ENCODE assay signal across 24 cellular contexts in the genomic region with DNA sequence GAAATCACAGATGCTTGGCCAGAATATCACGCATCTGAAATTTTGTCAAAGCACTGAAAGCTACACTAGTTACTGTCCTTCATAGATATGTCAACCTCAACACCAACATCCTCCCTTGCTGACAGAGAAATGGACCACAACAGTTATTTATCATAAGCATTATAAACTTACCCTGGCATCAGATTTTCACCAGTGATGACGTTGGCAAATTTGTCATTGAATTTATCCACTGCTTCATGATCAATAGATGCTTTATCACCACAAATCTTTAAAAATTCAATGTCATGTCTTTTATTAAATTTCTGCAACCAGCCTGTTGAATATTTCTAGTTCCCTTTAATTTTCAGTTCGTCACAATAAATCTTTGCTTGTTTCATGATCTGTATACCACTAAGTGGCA.
DNase-seq lines count a peak whose midpoint lies in the region; ATAC-seq, FAIRE-seq and TF ChIP-seq lines count a peak whose summit lies in the region.
"Had no signal": no experiment of that assay in that cellular context is flagged by ENCODE, and none has a peak within 500 bp of the region (broad histone marks: within the 10 kb centered on the region; RNA-seq: fewer than 3 reads in every experiment).

No MANE protein-coding gene starts in this region.

- H3K27ac ChIP-seq in HepG2 (ENCODE audit: extremely low read length, insufficient read depth, low read length), result no peak overlapping the region
- no peak overlapping the region for H3K27ac ChIP-seq in right lobe of liver
- no peak overlapping the region for H3K27ac ChIP-seq in PC-9
- no peak overlapping the region for H3K27ac ChIP-seq in osteoblast (ENCODE audit: low read depth, low read length)
- H3K27ac ChIP-seq in lower lobe of right lung, result no peak overlapping the region
- H3K27ac ChIP-seq: BLaER1 had no signal

- no peaks in the 10 kb centered on the region for H3K4me1 ChIP-seq in HepG2 (ENCODE audit: insufficient read depth, low read length)
- no peaks in the 10 kb centered on the region for H3K4me1 ChIP-seq in right lobe of liver
- H3K4me1 ChIP-seq in PC-9 (replicated peaks; ENCODE audit: insufficient read depth), result no peaks in the 10 kb centered on the region
- peaks cover 11% of the 10 kb centered on the region for H3K4me1 ChIP-seq in osteoblast (ENCODE audit: insufficient read depth, low read length)
- H3K4me1 ChIP-seq in lower lobe of right lung, result no peaks in the 10 kb centered on the region
- H3K4me1 ChIP-seq: BE2C had no signal

- H3K36me3 ChIP-seq in HepG2 (replicated peaks in 1 of 2; ENCODE audit: control insufficient read depth in 1 of 2, insufficient read depth in 2 of 2, low read length in 2 of 2) (no peaks in the 10 kb centered on the region), right lobe of liver (no peaks in the 10 kb centered on the region), PC-9 (ENCODE audit: low read depth) (no peaks in the 10 kb centered on the region), osteoblast (ENCODE audit: insufficient read depth, low read length) (no peaks in the 10 kb centered on the region), lower lobe of right lung (no peaks in the 10 kb centered on the region)
- H3K36me3 ChIP-seq: BE2C, BLaER1 had no signal

- H4K20me1 ChIP-seq in HepG2 (ENCODE audit: insufficient read depth, low read length), result no peaks in the 10 kb centered on the region
- H4K20me1 ChIP-seq in PC-9 (ENCODE audit: insufficient read depth), result no peaks in the 10 kb centered on the region
- H4K20me1 ChIP-seq in osteoblast (ENCODE audit: insufficient read depth, low read length), result no peaks in the 10 kb centered on the region
- H4K20me1 ChIP-seq: BLaER1 had no signal

- H3K79me2 ChIP-seq in HepG2 (ENCODE audit: insufficient read depth, low read length) (no peaks in the 10 kb centered on the region), PC-9 (ENCODE audit: low read depth) (no peaks in the 10 kb centered on the region), osteoblast (ENCODE audit: insufficient read depth, low read length) (no peaks in the 10 kb centered on the region)

- BruUV-seq in HepG2 (replicated peaks; lab: Mats Ljungman, UMichigan) (no TSS peak), PC-9 (replicated peaks; lab: Mats Ljungman, UMichigan) (no TSS peak)

- no peak for TF ChIP-seq RAD21 in HepG2 (CRISPR knock-in tag; IDR thresholded peaks at IDR 0.05)

- no peaks in the 10 kb centered on the region for H3F3A ChIP-seq in PC-9 (ENCODE audit: insufficient read depth, low read depth)

- no peak overlapping the region for H3K4me3 ChIP-seq in HepG2 (replicated peaks in 1 of 3; ENCODE audit: insufficient read depth in 1 of 3, low read depth in 2 of 3, low read length in 3 of 3)
- H3K4me3 ChIP-seq in right lobe of liver, result no peak overlapping the region
- H3K4me3 ChIP-seq in PC-9, result no peak overlapping the region
- H3K4me3 ChIP-seq in osteoblast (ENCODE audit: insufficient read depth, low read length), result no peak overlapping the region
- H3K4me3 ChIP-seq in lower lobe of right lung, result no peak overlapping the region
- H3K4me3 ChIP-seq: BLaER1 had no signal

- intact Hi-C loops in HepG2 (cut with micrococcal nuclease; ENCODE audit: unreplicated experiment), result no loop called here
- intact Hi-C loops in right lobe of liver (cut with DNase I), result no loop called here
- intact Hi-C loops in PC-9 (cut with micrococcal nuclease; ENCODE audit: unreplicated experiment), result no loop called here
- intact Hi-C loops in lower lobe of right lung (cut with DNase I), result no loop called here

- DNase-seq in HepG2 (ENCODE audit: low spot score), result no peak
- DNase-seq in right lobe of liver, result no peak
- no peak for DNase-seq in PC-9
- DNase-seq in osteoblast (ENCODE audit: insufficient read length, low spot score, missing footprints), result no peak
- DNase-seq in T-helper 9 cell, result no peak
- DNase-seq in lower lobe of right lung, result no peak
- DNase-seq: 8988T; ACHN; BE2C; C1 segment of cervical spinal cord; CD4-positive, alpha-beta memory T cell; CD4-positive, CD25-positive, alpha-beta regulatory T cell; CD8-positive, alpha-beta memory T cell; COR-L47; DMS 273 treated with DMSO at 0.1 percent for 48 hours; DMS153; DMS53; DMS79; GF-D8 had no signal

- TF ChIP-seq CTCF in HepG2 (CRISPR knock-in tag; IDR thresholded peaks at IDR 0.05) (no peak), right lobe of liver (IDR thresholded peaks at IDR 0.05) (no peak), PC-9 (conservative IDR thresholded peaks at IDR 0.05) (no peak), osteoblast (IDR thresholded peaks at IDR 0.05; ENCODE audit: extremely low read depth, low read depth, low read length) (no peak), lower lobe of right lung (IDR thresholded peaks at IDR 0.05) (no peak)

- ATAC-seq in HepG2 (no peak), right lobe of liver (no peak), lower lobe of right lung (no peak)

- in situ Hi-C loops in HepG2 (cut with HindIII; ENCODE audit: extremely low pct_ligation_motif_present, low pct_unique_long_range_greater_than_20kb), result no loop called here

- CTCF ChIA-PET in HepG2 (lab: Yijun Ruan, JAX; ENCODE audit: low intra/inter-chr PET ratio, low total read pairs) (no interaction called here), PC-9 (lab: Charles Lee) (no interaction called here)

- no peaks in the 10 kb centered on the region for H3K9me2 ChIP-seq in PC-9 (ENCODE audit: insufficient read depth)

- H3K4me2 ChIP-seq in HepG2 (ENCODE audit: low read depth, low read length), result no peak overlapping the region
- no peak overlapping the region for H3K4me2 ChIP-seq in PC-9
- no peak overlapping the region for H3K4me2 ChIP-seq in osteoblast (ENCODE audit: insufficient read depth, low read length)
- H3K4me2 ChIP-seq: BLaER1 had no signal

- H2AFZ ChIP-seq in HepG2 (ENCODE audit: low read length), result no peak overlapping the region
- peak overlapping the region; percentile 9; the same call in 1 of the 2 replicates for H2AFZ ChIP-seq in PC-9
- H2AFZ ChIP-seq in osteoblast (ENCODE audit: low read length), result peak overlapping the region; percentile 54

- no peak for FAIRE-seq in HepG2 (lab: Jason Lieb, UNC)
- FAIRE-seq: A204.1, G401.6, GM12891, GM19239 had no signal

- H3K9ac ChIP-seq in HepG2 (ENCODE audit: insufficient read depth, low read depth, low read length), result no peak overlapping the region
- H3K9ac ChIP-seq: BLaER1 had no signal

- H3K27me3 ChIP-seq in HepG2 (ENCODE audit: control insufficient read depth in 1 of 2, insufficient read depth in 2 of 2, low read length in 2 of 2) (no peaks in the 10 kb centered on the region), right lobe of liver (no peaks in the 10 kb centered on the region), PC-9 (ENCODE audit: insufficient read depth, low read depth) (no peaks in the 10 kb centered on the region), osteoblast (ENCODE audit: insufficient read depth, low read length) (no peaks in the 10 kb centered on the region), lower lobe of right lung (ENCODE audit: low read depth) (no peaks in the 10 kb centered on the region)
- H3K27me3 ChIP-seq: BE2C, BLaER1 had no signal

- TF ChIP-seq POLR2A in HepG2 (IDR thresholded peaks at IDR 0.05; ENCODE audit: insufficient read depth in 1 of 2, low read depth in 2 of 2, low read length in 2 of 2) (no peak), right lobe of liver (IDR thresholded peaks at IDR 0.05) (no peak)

- no peaks in the 10 kb centered on the region for H3K9me3 ChIP-seq in HepG2 (ENCODE audit: low read length)
- H3K9me3 ChIP-seq in right lobe of liver, result no peaks in the 10 kb centered on the region
- 0 out of 2 replicates have a peak, but pooled peaks cover under 1% of the 10 kb centered on the region for H3K9me3 ChIP-seq in PC-9 (ENCODE audit: insufficient read depth, low read depth)
- peaks cover under 1% of the 10 kb centered on the region for H3K9me3 ChIP-seq in osteoblast (ENCODE audit: low read depth, low read length)
- no peaks in the 10 kb centered on the region for H3K9me3 ChIP-seq in lower lobe of right lung
- H3K9me3 ChIP-seq: BE2C had no signal

- POLR2A ChIA-PET in HepG2 (lab: Yijun Ruan, JAX) (no interaction called here), PC-9 (lab: Charles Lee; ENCODE audit: unreplicated experiment) (no interaction called here)

- no peak for TF ChIP-seq EP300 in HepG2 (IDR thresholded peaks at IDR 0.05; ENCODE audit: low read depth in 2 of 2, low read length in 2 of 2)
- TF ChIP-seq EP300 in HepG2 (CRISPR knock-in tag; IDR thresholded peaks at IDR 0.05; ENCODE audit: borderline replicate concordance), result no peak

- WGBS in HepG2 (ENCODE audit: low lambda C conversion rate), result 10% methylated on average over 3 of the region's 3 CpGs
- 46% methylated on average over 3 of the region's 3 CpGs for WGBS in right lobe of liver (ENCODE audit: insufficient coverage, low coverage, low lambda C conversion rate, missing lambda C conversion rate)

TF ChIP-seq in HepG2, 621 proteins besides CTCF, POLR2A, EP300 and RAD21:
- TF ChIP-seq ELF1 (CRISPR knock-in tag; IDR thresholded peaks at IDR 0.05), result no peak
- no peak for TF ChIP-seq GATA4 (IDR thresholded peaks at IDR 0.05; ENCODE audit: borderline replicate concordance, low read depth)
- peak; percentile 51 to 66 for TF ChIP-seq MAFK (conservative IDR thresholded peaks at IDR 0.05 in 1 of 2, IDR thresholded peaks at IDR 0.05 in 1 of 2; ENCODE audit: low read length in 2 of 2)
- TF ChIP-seq CREB1 (IDR thresholded peaks at IDR 0.05), result peak; percentile 61
- no peak for TF ChIP-seq CREB1 (CRISPR knock-in tag; IDR thresholded peaks at IDR 0.05)
- peak; percentile 39; the same call in 1 of the 2 replicates for TF ChIP-seq MAFF (IDR thresholded peaks at IDR 0.05; ENCODE audit: low read depth, low read length)
- no peak for TF ChIP-seq ZNF24 (IDR thresholded peaks at IDR 0.05)
